In the genomic region with DNA sequence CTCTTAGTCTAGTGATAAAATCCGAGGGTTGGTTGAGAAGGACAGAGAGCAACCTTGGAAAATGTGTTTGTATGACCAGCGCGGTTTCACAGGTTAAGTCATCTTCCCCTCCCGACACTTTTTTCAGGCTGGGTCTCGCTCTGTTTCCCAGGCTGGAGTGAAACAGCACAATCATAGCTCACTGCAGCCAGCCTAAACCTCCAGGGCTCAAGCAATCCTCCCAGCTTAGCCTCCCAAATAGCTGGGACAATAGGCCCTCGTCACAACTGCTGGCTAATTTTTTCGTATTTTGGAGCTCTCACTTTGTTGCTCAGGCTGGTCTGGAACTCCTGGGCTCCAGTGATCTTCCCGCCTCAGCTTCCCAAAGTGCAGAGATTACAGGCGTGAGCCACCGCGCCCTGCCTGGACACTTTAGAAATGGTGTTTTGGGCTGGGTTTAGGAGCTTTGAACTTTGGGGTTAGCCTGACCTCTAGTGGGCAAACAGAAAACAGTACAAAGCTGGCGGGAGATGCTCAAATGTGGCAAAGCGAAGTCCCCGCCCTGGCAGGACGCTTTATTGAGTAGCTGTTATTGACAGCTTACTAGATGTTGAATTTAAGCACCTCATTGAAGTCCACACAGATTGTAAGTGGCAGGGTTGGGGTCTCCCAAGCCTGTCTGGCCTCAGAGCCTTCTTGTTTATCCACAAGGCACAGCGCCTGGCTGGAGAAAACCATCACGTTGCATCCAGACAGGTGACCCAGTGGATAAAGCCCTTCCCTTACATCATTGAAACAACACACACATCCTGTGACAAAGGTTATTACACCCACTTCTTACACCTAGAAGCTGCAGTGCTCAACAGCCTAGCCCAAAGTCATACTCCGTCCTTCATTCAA, we compare ENCODE assay signal across 1 cellular context.
A peak's percentile ranks its signal among the peaks of the same experiment; 100 is the strongest.
TF ChIP-seq lines count a peak whose summit lies in the region.

No MANE protein-coding gene starts in this region.

TF ChIP-seq in H1, 55 proteins besides CTCF, POLR2A, EP300 and RAD21:
- no peak for TF ChIP-seq NANOG (IDR thresholded peaks at IDR 0.05; ENCODE audit: insufficient read depth, low read depth, low read length, poor library complexity, severe bottlenecking)
- peak; percentile 37; the same call in 1 of the 2 replicates for TF ChIP-seq GABPA (IDR thresholded peaks at IDR 0.05; ENCODE audit: borderline replicate concordance, insufficient read depth, low read length)
- no peak for TF ChIP-seq EGR1 (IDR thresholded peaks at IDR 0.05; ENCODE audit: borderline replicate concordance, low read depth, low read length)
- no peak for TF ChIP-seq SIRT6 (IDR thresholded peaks at IDR 0.05; ENCODE audit: low read length)
- 0 out of 2 replicates have a peak, but pooled peaks have one; percentile 43 for TF ChIP-seq YY1 (IDR thresholded peaks at IDR 0.05; ENCODE audit: low read depth, low read length)
- no peak for TF ChIP-seq SIN3A (conservative IDR thresholded peaks at IDR 0.05 in 1 of 2, IDR thresholded peaks at IDR 0.05 in 1 of 2; ENCODE audit: low read depth in 1 of 2, low read length in 2 of 2)
- no peak for TF ChIP-seq CREB1 (IDR thresholded peaks at IDR 0.05)
TF ChIP-seq in H1: peak in this region for 2.
